In genomic region chr12:52187640-52188039, GRCh38 we compare ENCODE assay signal across 19 cellular contexts. TPM values are rescaled to one million over a fixed set of nuclear protein-coding genes. Genes with fewer than 3 reads are reported as not detected.
DNase-seq lines count a peak whose midpoint lies in the region; ATAC-seq, FAIRE-seq and TF ChIP-seq lines count a peak whose summit lies in the region.
"Had no signal": no experiment of that assay in that cellular context is flagged by ENCODE, and none has a peak within 500 bp of the region (broad histone marks: within the 10 kb centered on the region; RNA-seq: fewer than 3 reads in every experiment).

No MANE protein-coding gene starts in this region.

- H3K79me2 ChIP-seq in GM23248 (ENCODE audit: insufficient read depth) (no peaks in the 10 kb centered on the region), endothelial cell of umbilical vein (ENCODE audit: control insufficient read depth, insufficient read depth, low read length) (no peaks in the 10 kb centered on the region)

- H3K4me1 ChIP-seq in GM23248 (ENCODE audit: insufficient read depth) (peaks cover 58% of the 10 kb centered on the region), Panc1 (ENCODE audit: control insufficient read depth, insufficient read depth, low read length) (peaks cover 96% of the 10 kb centered on the region), endothelial cell of umbilical vein (ENCODE audit: control insufficient read depth, extremely low read depth, insufficient read depth, low read length) (peaks cover 78% of the 10 kb centered on the region)

- H3K9me3 ChIP-seq in GM23248 (ENCODE audit: low read depth) (no peaks in the 10 kb centered on the region), Panc1 (ENCODE audit: control insufficient read depth, insufficient read depth, low read depth, low read length) (no peaks in the 10 kb centered on the region), endothelial cell of umbilical vein (replicated peaks; ENCODE audit: control insufficient read depth, insufficient read depth, low read length) (no peaks in the 10 kb centered on the region)
- H3K9me3 ChIP-seq: Peyer's patch had no signal

- H3K27me3 Mint-ChIP-seq in osteocyte (ENCODE audit: unreplicated experiment), result no peaks in the 10 kb centered on the region
- H3K27me3 Mint-ChIP-seq: CD4-positive, alpha-beta T cell had no signal

- H3K27me3 ChIP-seq in GM23248 (replicated peaks; ENCODE audit: insufficient read depth) (no peaks in the 10 kb centered on the region), Panc1 (ENCODE audit: control insufficient read depth, insufficient read depth, low read length) (no peaks in the 10 kb centered on the region), endothelial cell of umbilical vein (ENCODE audit: control insufficient read depth in 2 of 2, insufficient read depth in 2 of 2, low read length in 2 of 2) (no peaks in the 10 kb centered on the region)
- H3K27me3 ChIP-seq: Peyer's patch had no signal

- TF ChIP-seq CTCF in Panc1 (IDR thresholded peaks at IDR 0.05) (no peak), endothelial cell of umbilical vein (IDR thresholded peaks at IDR 0.05; ENCODE audit: extremely low read depth in 1 of 2, insufficient read depth in 1 of 2, low read depth in 1 of 2, low read length in 2 of 2) (no peak), osteocyte (IDR thresholded peaks at IDR 0.05) (no peak)

- H3K9ac ChIP-seq in GM23248 (no peak overlapping the region), endothelial cell of umbilical vein (replicated peaks; ENCODE audit: extremely low read depth, insufficient read depth, low read length) (no peak overlapping the region)

- no peaks in the 10 kb centered on the region for H3K9me3 Mint-ChIP-seq in osteocyte (ENCODE audit: unreplicated experiment)
- H3K9me3 Mint-ChIP-seq: CD4-positive, alpha-beta T cell; GM23338 had no signal

- dilution Hi-C loops in endothelial cell of umbilical vein (cut with MboI; ENCODE audit: extremely low pct_ligation_motif_present, low sequenced_read_pairs), result no loop called here

- H3K4me2 ChIP-seq in GM23248 (ENCODE audit: unreplicated experiment) (no peak overlapping the region), endothelial cell of umbilical vein (ENCODE audit: insufficient read depth, low read length) (no peak overlapping the region)
- H3K4me2 ChIP-seq: GM23338 had no signal

- 0 out of 2 replicates have a peak overlapping the region, but pooled peaks have one; percentile 84 for H3K27ac ChIP-seq in GM23248
- peak overlapping the region; percentile 95 for H3K27ac ChIP-seq in Panc1 (ENCODE audit: low read length)
- peak overlapping the region; percentile 79 for H3K27ac ChIP-seq in endothelial cell of umbilical vein (ENCODE audit: insufficient read depth, low read depth, low read length)
- H3K27ac ChIP-seq: Peyer's patch had no signal

- no peaks in the 10 kb centered on the region for H3K36me3 Mint-ChIP-seq in osteocyte (ENCODE audit: unreplicated experiment)

- DNase-seq in GM23248 (no peak), Panc1 (ENCODE audit: low read depth, low spot score) (no peak), endothelial cell of umbilical vein (ENCODE audit: low read depth, low spot score) (no peak), osteocyte (ENCODE audit: extremely low spot score, unreplicated experiment) (no peak), NCI-H2227 (lab: John Stamatoyannopoulos, UW; ENCODE audit: unreplicated experiment) (no peak), SHP77 (lab: John Stamatoyannopoulos, UW) (no peak)
- DNase-seq: AML-193; Calu3; CD4-positive, alpha-beta T cell; DMS79; NCI-H1436 treated with DMSO at 0.1 percent for 48 hours; NCI-H2081 treated with DMSO at 0.1 percent for 48 hours; NCI-H69; Peyer's patch; SIG-M5 had no signal

- peaks cover 98% of the 10 kb centered on the region for H3K4me1 Mint-ChIP-seq in osteocyte (ENCODE audit: unreplicated experiment)

- H2AFZ ChIP-seq in GM23248 (no peak overlapping the region), endothelial cell of umbilical vein (ENCODE audit: low read depth, low read length) (no peak overlapping the region)
- H2AFZ ChIP-seq: GM23338 had no signal

- peaks cover 12% of the 10 kb centered on the region; the same call in 1 of the 2 replicates for H3F3A ChIP-seq in GM23248 (ENCODE audit: insufficient read depth)

- WGBS in GM23248 (ENCODE audit: low coverage in 1 of 2, low lambda C conversion rate in 2 of 2, missing lambda C conversion rate in 2 of 2), 2 experiments, result 93 to 96% methylated on average over 5 of the region's 5 CpGs

- BruUV-seq in Panc1 (replicated peaks; lab: Mats Ljungman, UMichigan) (no TSS peak), endothelial cell of umbilical vein (replicated peaks; lab: Mats Ljungman, UMichigan) (no TSS peak)

- in situ Hi-C loops in GM23248 (cut with MboI), result no loop called here
- in situ Hi-C loops in Panc1 (cut with HindIII; ENCODE audit: low pct_unique_long_range_greater_than_20kb, low sequenced_read_pairs), result no loop called here

- H4K20me1 ChIP-seq in GM23248 (ENCODE audit: insufficient read depth) (no peaks in the 10 kb centered on the region), endothelial cell of umbilical vein (replicated peaks; ENCODE audit: control insufficient read depth, extremely low read depth, insufficient read depth, low read length) (no peaks in the 10 kb centered on the region)

- peak overlapping the region; percentile 98 for H3K27ac Mint-ChIP-seq in osteocyte (ENCODE audit: unreplicated experiment)
- H3K27ac Mint-ChIP-seq: CD4-positive, alpha-beta T cell; GM23338 had no signal

- CTCF ChIA-PET in Panc1 (lab: Charles Lee), result no interaction called here
- CTCF ChIA-PET in endothelial cell of umbilical vein (lab: Charles Lee), result interaction anchor here (4.6 to 12.0 kb wide), 2 partner anchors 11 to 26 kb away, joined by 34 to 138 read pairs; no protein-coding TSS in a partner anchor

- no peak for ATAC-seq in Panc1
- no peak for ATAC-seq in HG03108 (IDR thresholded peaks at IDR 0.05; ENCODE audit: unreplicated experiment)
- ATAC-seq: GM23338 had no signal

- POLR2A ChIA-PET in Panc1 (lab: Charles Lee) (no interaction called here), endothelial cell of umbilical vein (lab: Charles Lee) (no interaction called here)

- H3K9me1 ChIP-seq in endothelial cell of umbilical vein (replicated peaks; ENCODE audit: control insufficient read depth, extremely low read depth, insufficient read depth, low read length), result no peaks in the 10 kb centered on the region

- no peak overlapping the region for H3K4me3 ChIP-seq in GM23248
- H3K4me3 ChIP-seq in Panc1 (ENCODE audit: low read depth in 2 of 2, low read length in 2 of 2), result no peak overlapping the region
- H3K4me3 ChIP-seq in endothelial cell of umbilical vein (replicated peaks in 1 of 3; ENCODE audit: insufficient read depth in 1 of 3, low read depth in 1 of 3, low read length in 3 of 3), result no peak overlapping the region
- H3K4me3 ChIP-seq: GM23338, Peyer's patch had no signal

- H3K36me3 ChIP-seq in GM23248 (ENCODE audit: low read depth) (no peaks in the 10 kb centered on the region), Panc1 (ENCODE audit: control insufficient read depth, insufficient read depth, low read length) (no peaks in the 10 kb centered on the region), endothelial cell of umbilical vein (ENCODE audit: control insufficient read depth in 2 of 2, extremely low read depth in 1 of 2, insufficient read depth in 2 of 2, low read length in 2 of 2) (no peaks in the 10 kb centered on the region)
- H3K36me3 ChIP-seq: Peyer's patch had no signal

- H3K9me2 ChIP-seq in GM23248 (ENCODE audit: insufficient read depth), result no peaks in the 10 kb centered on the region

- TF ChIP-seq POLR2A in endothelial cell of umbilical vein (IDR thresholded peaks at IDR 0.05; ENCODE audit: low read depth, low read length), result no peak

- FAIRE-seq in endothelial cell of umbilical vein (lab: Jason Lieb, UNC), result no peak
- FAIRE-seq: GM12892 had no signal

- H3K4me3 Mint-ChIP-seq in osteocyte (ENCODE audit: unreplicated experiment), result no peak overlapping the region
- H3K4me3 Mint-ChIP-seq: CD4-positive, alpha-beta T cell; GM23338 had no signal

- intact Hi-C loops in Panc1 (cut with micrococcal nuclease; ENCODE audit: unreplicated experiment), result no loop called here
- intact Hi-C loops in endothelial cell of umbilical vein (cut with micrococcal nuclease), result no loop called here

TF ChIP-seq in endothelial cell of umbilical vein, 7 proteins besides CTCF, POLR2A, EP300 and RAD21 (continues in another document):
- TF ChIP-seq JUN (IDR thresholded peaks at IDR 0.05; ENCODE audit: borderline replicate concordance, insufficient read depth, insufficient read length, low read depth), result no peak
- no peak for TF ChIP-seq POLR2AphosphoS5 (IDR thresholded peaks at IDR 0.05; ENCODE audit: insufficient read depth, low read depth, low read length)
- TF ChIP-seq MYC (IDR thresholded peaks at IDR 0.05; ENCODE audit: low read depth, low read length), result no peak
- TF ChIP-seq GATA2 (IDR thresholded peaks at IDR 0.05; ENCODE audit: insufficient read depth, insufficient read length, low read depth, low read length), result no peak

RNA-seq across cellular contexts. Expression of gene KRT80, which starts 4.2 kb away (rescaled TPM):
- 0.38 and 0.65 TPM in 2 replicates for total RNA-seq in GM23248 (2014; rRNA removed; shearing (Covaris generic))
- 1.3 TPM in 2 replicates for polyA plus RNA-seq in GM23248 (2016; fragmentation: Nextera tagmentation; extraction: Ambion mirVana)
- 51.5 TPM for total RNA-seq in Panc1 (2021; ENCODE audit: unreplicated experiment)
- 30.3 TPM for polyA plus RNA-seq in Panc1 (2012; ENCODE audit: insufficient read length)
- total RNA-seq in endothelial cell of umbilical vein, result 21.7 and 23.7 TPM in 2 replicates
- 12.3 and 13.6 TPM in 2 replicates for polyA plus RNA-seq in endothelial cell of umbilical vein
- polyA plus RNA-seq in endothelial cell of umbilical vein (2011; cell fraction: cytosol; rRNA removed), result 14.2 and 14.7 TPM in 2 replicates
- 21.6 and 24.7 TPM in 2 replicates for polyA plus RNA-seq in endothelial cell of umbilical vein (2011; cell fraction: nucleus; rRNA removed)
- polyA plus RNA-seq in endothelial cell of umbilical vein (2012), result 6.5 and 10.4 TPM in 2 replicates
- polyA minus RNA-seq in endothelial cell of umbilical vein, result 11.6 and 14.8 TPM in 2 replicates
- polyA minus RNA-seq in endothelial cell of umbilical vein (2011; cell fraction: cytosol; rRNA and poly(A)+ RNA removed), result 68.4 TPM
- polyA minus RNA-seq in endothelial cell of umbilical vein (2011; cell fraction: nucleus; rRNA and poly(A)+ RNA removed), result 5.7 and 6.3 TPM in 2 replicates
- total RNA-seq in osteocyte, result 9.2 and 9.9 TPM in 2 replicates
- total RNA-seq: CD4-positive, alpha-beta T cell; GM23338 had no signal
- polyA plus RNA-seq: GM23338 had no signal

RNA-seq across cellular contexts. Expression of gene KRT7, which starts 45.4 kb away (rescaled TPM):
- total RNA-seq in GM23248 (2014; rRNA removed; shearing (Covaris generic)), result 5.7 and 11.0 TPM in 2 replicates
- polyA plus RNA-seq in GM23248 (2016; fragmentation: Nextera tagmentation; extraction: Ambion mirVana) (14.4 and 17.4 TPM in 2 replicates), endothelial cell of umbilical vein (120 and 131 TPM in 2 replicates)
- total RNA-seq in Panc1 (2021; ENCODE audit: unreplicated experiment) (16.8 TPM), endothelial cell of umbilical vein (293 and 420 TPM in 2 replicates), osteocyte (168 and 178 TPM in 2 replicates)
- polyA plus RNA-seq in Panc1 (2012; ENCODE audit: insufficient read length), result 19.1 TPM
- polyA plus RNA-seq in endothelial cell of umbilical vein (2011; cell fraction: cytosol; rRNA removed), result 170 and 179 TPM in 2 replicates
- polyA plus RNA-seq in endothelial cell of umbilical vein (2011; cell fraction: nucleus; rRNA removed), result 202 and 253 TPM in 2 replicates
- 398 and 588 TPM in 2 replicates for polyA plus RNA-seq in endothelial cell of umbilical vein (2012)
- polyA minus RNA-seq in endothelial cell of umbilical vein, result 110 and 113 TPM in 2 replicates
- polyA minus RNA-seq in endothelial cell of umbilical vein (2011; cell fraction: cytosol; rRNA and poly(A)+ RNA removed), result 331 TPM
- polyA minus RNA-seq in endothelial cell of umbilical vein (2011; cell fraction: nucleus; rRNA and poly(A)+ RNA removed), result 34.1 and 37.4 TPM in 2 replicates
- total RNA-seq: CD4-positive, alpha-beta T cell; G401 had no signal
